In genomic region chr4:174156239-174156826, GRCh38 we compare ENCODE assay signal across 1 cellular context.
TF ChIP-seq lines count a peak whose summit lies in the region.

No MANE protein-coding gene starts in this region.

TF ChIP-seq in K562, 482 proteins besides CTCF, POLR2A, EP300 and RAD21 (continued from another document):
- TF ChIP-seq, protein P1, sequence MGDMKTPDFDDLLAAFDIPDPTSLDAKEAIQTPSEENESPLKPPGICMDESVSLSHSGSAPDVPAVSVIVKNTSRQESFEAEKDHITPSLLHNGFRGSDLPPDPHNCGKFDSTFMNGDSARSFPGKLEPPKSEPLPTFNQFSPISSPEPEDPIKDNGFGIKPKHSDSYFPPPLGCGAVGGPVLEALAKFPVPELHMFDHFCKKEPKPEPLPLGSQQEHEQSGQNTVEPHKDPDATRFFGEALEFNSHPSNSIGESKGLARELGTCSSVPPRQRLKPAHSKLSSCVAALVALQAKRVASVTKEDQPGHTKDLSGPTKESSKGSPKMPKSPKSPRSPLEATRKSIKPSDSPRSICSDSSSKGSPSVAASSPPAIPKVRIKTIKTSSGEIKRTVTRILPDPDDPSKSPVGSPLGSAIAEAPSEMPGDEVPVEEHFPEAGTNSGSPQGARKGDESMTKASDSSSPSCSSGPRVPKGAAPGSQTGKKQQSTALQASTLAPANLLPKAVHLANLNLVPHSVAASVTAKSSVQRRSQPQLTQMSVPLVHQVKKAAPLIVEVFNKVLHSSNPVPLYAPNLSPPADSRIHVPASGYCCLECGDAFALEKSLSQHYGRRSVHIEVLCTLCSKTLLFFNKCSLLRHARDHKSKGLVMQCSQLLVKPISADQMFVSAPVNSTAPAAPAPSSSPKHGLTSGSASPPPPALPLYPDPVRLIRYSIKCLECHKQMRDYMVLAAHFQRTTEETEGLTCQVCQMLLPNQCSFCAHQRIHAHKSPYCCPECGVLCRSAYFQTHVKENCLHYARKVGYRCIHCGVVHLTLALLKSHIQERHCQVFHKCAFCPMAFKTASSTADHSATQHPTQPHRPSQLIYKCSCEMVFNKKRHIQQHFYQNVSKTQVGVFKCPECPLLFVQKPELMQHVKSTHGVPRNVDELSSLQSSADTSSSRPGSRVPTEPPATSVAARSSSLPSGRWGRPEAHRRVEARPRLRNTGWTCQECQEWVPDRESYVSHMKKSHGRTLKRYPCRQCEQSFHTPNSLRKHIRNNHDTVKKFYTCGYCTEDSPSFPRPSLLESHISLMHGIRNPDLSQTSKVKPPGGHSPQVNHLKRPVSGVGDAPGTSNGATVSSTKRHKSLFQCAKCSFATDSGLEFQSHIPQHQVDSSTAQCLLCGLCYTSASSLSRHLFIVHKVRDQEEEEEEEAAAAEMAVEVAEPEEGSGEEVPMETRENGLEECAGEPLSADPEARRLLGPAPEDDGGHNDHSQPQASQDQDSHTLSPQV (IDR thresholded peaks at IDR 0.05), result peak; percentile 26; the same call in 1 of the 2 replicates
- peak; percentile 22 for TF ChIP-seq MEIS2 (IDR thresholded peaks at IDR 0.05; ENCODE audit: partially characterized antibody)
- TF ChIP-seq CHAMP1 (IDR thresholded peaks at IDR 0.05), result peak; percentile 27; the same call in 1 of the 2 replicates
- peak in 1 of 2 experiments; percentile 44; a peak in 1 of 4 replicates for TF ChIP-seq FOXK2 (conservative IDR thresholded peaks at IDR 0.05 in 1 of 2, IDR thresholded peaks at IDR 0.05 in 1 of 2; ENCODE audit: low read depth in 2 of 2)
- no peak for TF ChIP-seq FOXP4 (CRISPR knock-in tag; IDR thresholded peaks at IDR 0.05; ENCODE audit: borderline replicate concordance)
- TF ChIP-seq, protein P2, sequence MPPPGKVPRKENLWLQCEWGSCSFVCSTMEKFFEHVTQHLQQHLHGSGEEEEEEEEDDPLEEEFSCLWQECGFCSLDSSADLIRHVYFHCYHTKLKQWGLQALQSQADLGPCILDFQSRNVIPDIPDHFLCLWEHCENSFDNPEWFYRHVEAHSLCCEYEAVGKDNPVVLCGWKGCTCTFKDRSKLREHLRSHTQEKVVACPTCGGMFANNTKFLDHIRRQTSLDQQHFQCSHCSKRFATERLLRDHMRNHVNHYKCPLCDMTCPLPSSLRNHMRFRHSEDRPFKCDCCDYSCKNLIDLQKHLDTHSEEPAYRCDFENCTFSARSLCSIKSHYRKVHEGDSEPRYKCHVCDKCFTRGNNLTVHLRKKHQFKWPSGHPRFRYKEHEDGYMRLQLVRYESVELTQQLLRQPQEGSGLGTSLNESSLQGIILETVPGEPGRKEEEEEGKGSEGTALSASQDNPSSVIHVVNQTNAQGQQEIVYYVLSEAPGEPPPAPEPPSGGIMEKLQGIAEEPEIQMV (tag; conservative IDR thresholded peaks at IDR 0.05; ENCODE audit: low read depth), result no peak
- peak; percentile 47; the same call in 1 of the 2 replicates for TF ChIP-seq GATAD2B (IDR thresholded peaks at IDR 0.05; ENCODE audit: borderline replicate concordance)
- 0 out of 2 replicates have a peak, but pooled peaks have one; percentile 6 for TF ChIP-seq NFE2 (IDR thresholded peaks at IDR 0.05; ENCODE audit: low read depth)
- TF ChIP-seq MYBL2 (IDR thresholded peaks at IDR 0.05; ENCODE audit: low read depth), result no peak
- no peak for TF ChIP-seq MYBL2 (CRISPR knock-in tag; IDR thresholded peaks at IDR 0.05; ENCODE audit: borderline replicate concordance)
- TF ChIP-seq SMC3 (conservative IDR thresholded peaks at IDR 0.05; ENCODE audit: insufficient read depth, low read depth, low read length), result peak; percentile 55
- TF ChIP-seq HLTF (IDR thresholded peaks at IDR 0.05), result no peak
- TF ChIP-seq, protein P3, sequence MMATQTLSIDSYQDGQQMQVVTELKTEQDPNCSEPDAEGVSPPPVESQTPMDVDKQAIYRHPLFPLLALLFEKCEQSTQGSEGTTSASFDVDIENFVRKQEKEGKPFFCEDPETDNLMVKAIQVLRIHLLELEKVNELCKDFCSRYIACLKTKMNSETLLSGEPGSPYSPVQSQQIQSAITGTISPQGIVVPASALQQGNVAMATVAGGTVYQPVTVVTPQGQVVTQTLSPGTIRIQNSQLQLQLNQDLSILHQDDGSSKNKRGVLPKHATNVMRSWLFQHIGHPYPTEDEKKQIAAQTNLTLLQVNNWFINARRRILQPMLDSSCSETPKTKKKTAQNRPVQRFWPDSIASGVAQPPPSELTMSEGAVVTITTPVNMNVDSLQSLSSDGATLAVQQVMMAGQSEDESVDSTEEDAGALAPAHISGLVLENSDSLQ (IDR thresholded peaks at IDR 0.05), result peak; percentile 53; the same call in 1 of the 2 replicates
- TF ChIP-seq ARID3A (IDR thresholded peaks at IDR 0.05; ENCODE audit: borderline replicate concordance, low read depth, low read length), result 0 out of 2 replicates have a peak, but pooled peaks have one; percentile 42
- peak; percentile 84 for TF ChIP-seq BRD9 (IDR thresholded peaks at IDR 0.05; ENCODE audit: low read depth, partially characterized antibody)
- TF ChIP-seq PTRF (tag; IDR thresholded peaks at IDR 0.05), result no peak
- TF ChIP-seq CC2D1A (IDR thresholded peaks at IDR 0.05), result 0 out of 2 replicates have a peak, but pooled peaks have one; percentile 40
- TF ChIP-seq, protein P4, sequence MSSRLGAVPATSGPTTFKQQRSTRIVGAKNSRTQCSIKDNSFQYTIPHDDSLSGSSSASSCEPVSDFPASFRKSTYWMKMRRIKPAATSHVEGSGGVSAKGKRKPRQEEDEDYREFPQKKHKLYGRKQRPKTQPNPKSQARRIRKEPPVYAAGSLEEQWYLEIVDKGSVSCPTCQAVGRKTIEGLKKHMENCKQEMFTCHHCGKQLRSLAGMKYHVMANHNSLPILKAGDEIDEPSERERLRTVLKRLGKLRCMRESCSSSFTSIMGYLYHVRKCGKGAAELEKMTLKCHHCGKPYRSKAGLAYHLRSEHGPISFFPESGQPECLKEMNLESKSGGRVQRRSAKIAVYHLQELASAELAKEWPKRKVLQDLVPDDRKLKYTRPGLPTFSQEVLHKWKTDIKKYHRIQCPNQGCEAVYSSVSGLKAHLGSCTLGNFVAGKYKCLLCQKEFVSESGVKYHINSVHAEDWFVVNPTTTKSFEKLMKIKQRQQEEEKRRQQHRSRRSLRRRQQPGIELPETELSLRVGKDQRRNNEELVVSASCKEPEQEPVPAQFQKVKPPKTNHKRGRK (tag; IDR thresholded peaks at IDR 0.05), result no peak
- TF ChIP-seq FOXJ3 (CRISPR knock-in tag; IDR thresholded peaks at IDR 0.05), result no peak
